9 cellular contexts compared by ENCODE assay signal in the genomic region with DNA sequence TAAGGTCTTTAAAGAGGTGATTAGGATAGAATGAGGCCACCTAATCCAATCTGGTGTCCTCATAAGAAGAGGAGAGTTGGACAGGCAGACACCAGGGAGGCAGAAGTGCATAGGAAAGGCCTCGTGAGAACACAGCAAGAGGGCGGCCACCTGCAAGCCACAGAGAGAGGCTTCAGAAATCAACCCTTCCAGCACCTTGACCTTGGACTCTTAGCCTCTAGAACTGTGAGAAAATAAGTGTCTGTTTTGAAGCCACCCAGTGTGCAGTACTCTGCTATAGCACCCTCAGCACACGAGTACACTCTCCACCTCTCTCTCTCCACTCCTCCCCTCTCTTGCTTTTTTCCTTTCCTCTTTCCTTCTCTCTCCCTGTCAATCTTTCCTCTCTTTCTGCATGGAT. TPM values are rescaled to one million over a fixed set of nuclear protein-coding genes. Genes with fewer than 3 reads are reported as not detected.
DNase-seq lines count a peak whose midpoint lies in the region; ATAC-seq and TF ChIP-seq lines count a peak whose summit lies in the region.
"Had no signal": no experiment of that assay in that cellular context is flagged by ENCODE, and none has a peak within 500 bp of the region (broad histone marks: within the 10 kb centered on the region; RNA-seq: fewer than 3 reads in every experiment).

No MANE protein-coding gene starts in this region.

- no peaks in the 10 kb centered on the region for H4K20me1 ChIP-seq in GM23338 (replicated peaks; ENCODE audit: insufficient read depth)

- H3K27me3 ChIP-seq in Caco-2 (replicated peaks; ENCODE audit: control insufficient read depth, insufficient read depth, low read length), result no peaks in the 10 kb centered on the region
- no peaks in the 10 kb centered on the region for H3K27me3 ChIP-seq in H7 (ENCODE audit: control insufficient read depth, insufficient read depth, low read length)
- H3K27me3 ChIP-seq in GM23338 (ENCODE audit: insufficient read depth), result no peaks in the 10 kb centered on the region

- no peaks in the 10 kb centered on the region for H3K9me3 ChIP-seq in Caco-2

- peak overlapping the region; percentile 77 for H3K27ac Mint-ChIP-seq in activated CD8-positive, alpha-beta memory T cell treated with anti-CD3 and anti-CD28 coated beads, Interleukin-2, amount 10 ng/mL, durations not matched to agents 7 days and 5 days
- peak overlapping the region; percentile 97 for H3K27ac Mint-ChIP-seq in stimulated activated naive B cell treated with anti-CD40 and anti-IgM and Interleukin-4, amounts not matched to agents 10 μg/mL and 1 μg/mL and 100 μg/mL, for 72 hours
- no peak overlapping the region for H3K27ac Mint-ChIP-seq in Caco-2 (ENCODE audit: unreplicated experiment)
- no peak overlapping the region; the same call in 1 of the 2 replicates for H3K27ac Mint-ChIP-seq in GM23338

- no peak overlapping the region for H2AFZ ChIP-seq in GM23338

- intact Hi-C loops in Caco-2 (cut with micrococcal nuclease; ENCODE audit: unreplicated experiment), result no loop called here

- H3F3A ChIP-seq in GM23338 (replicated peaks; ENCODE audit: low read depth), result no peaks in the 10 kb centered on the region

- H3K79me2 ChIP-seq in GM23338 (replicated peaks; ENCODE audit: insufficient read depth), result no peaks in the 10 kb centered on the region

- H3K36me3 Mint-ChIP-seq in activated CD8-positive, alpha-beta memory T cell treated with anti-CD3 and anti-CD28 coated beads, Interleukin-2, amount 10 ng/mL, durations not matched to agents 7 days and 5 days, result peaks cover 78% of the 10 kb centered on the region
- H3K36me3 Mint-ChIP-seq in stimulated activated naive B cell treated with anti-CD40 and anti-IgM and Interleukin-4, amounts not matched to agents 10 μg/mL and 1 μg/mL and 100 μg/mL, for 72 hours, result peaks cover 40 to 69% of the 10 kb centered on the region in 2 donors
- H3K36me3 Mint-ChIP-seq in Caco-2 (ENCODE audit: insufficient read depth, unreplicated experiment) (peaks cover 47% of the 10 kb centered on the region), GM23338 (ENCODE audit: low read depth) (peaks cover 15% of the 10 kb centered on the region)

- no TSS peak for BruUV-seq in Caco-2 (replicated peaks; lab: Mats Ljungman, UMichigan)

- no peak overlapping the region for H3K4me2 ChIP-seq in GM23338

- H3K27me3 Mint-ChIP-seq in activated CD8-positive, alpha-beta memory T cell treated with anti-CD3 and anti-CD28 coated beads, Interleukin-2, amount 10 ng/mL, durations not matched to agents 7 days and 5 days, result no peaks in the 10 kb centered on the region
- H3K27me3 Mint-ChIP-seq in stimulated activated naive B cell treated with anti-CD40 and anti-IgM and Interleukin-4, amounts not matched to agents 10 μg/mL and 1 μg/mL and 100 μg/mL, for 72 hours, result no peaks in the 10 kb centered on the region
- H3K27me3 Mint-ChIP-seq in Caco-2 (ENCODE audit: insufficient read depth, unreplicated experiment) (no peaks in the 10 kb centered on the region), GM23338 (ENCODE audit: insufficient read depth, low read depth, poor library complexity) (peaks cover 2% of the 10 kb centered on the region)

- H3K36me3 ChIP-seq in Caco-2 (ENCODE audit: control insufficient read depth, insufficient read depth, low read length) (no peaks in the 10 kb centered on the region; the same call in none of the 2 replicates), H7 (replicated peaks; ENCODE audit: control insufficient read depth, insufficient read depth, low read length) (peaks cover 6% of the 10 kb centered on the region), GM23338 (ENCODE audit: insufficient read depth) (no peaks in the 10 kb centered on the region)

- peak; percentile 28 for ATAC-seq in activated CD8-positive, alpha-beta memory T cell treated with anti-CD3 and anti-CD28 coated beads, Interleukin-2, amount 10 ng/mL, durations not matched to agents 7 days and 5 days
- ATAC-seq in GM21717 (IDR thresholded peaks at IDR 0.05; ENCODE audit: unreplicated experiment) (peak; percentile 45), GM23338 (no peak)
- peak; percentile 52 to 61 for ATAC-seq in stimulated activated naive B cell treated with anti-CD40 and anti-IgM and Interleukin-4, amounts not matched to agents 10 μg/mL and 1 μg/mL and 100 μg/mL, for 72 hours (replicated peaks)

- CTCF ChIA-PET in activated CD8-positive, alpha-beta memory T cell treated with anti-CD3 and anti-CD28 coated beads, Interleukin-2, amount 10 ng/mL, durations not matched to agents 7 days and 5 days (lab: Charles Lee), result interaction anchor here (2.7 kb wide), 1 partner anchor 16 kb away, joined by 11 read pairs; no protein-coding TSS in a partner anchor
- CTCF ChIA-PET in Caco-2 (lab: Charles Lee), result no interaction called here

- no peak overlapping the region for H3K4me3 ChIP-seq in Caco-2 (ENCODE audit: low read depth, low read length)
- H3K4me3 ChIP-seq in H7 (ENCODE audit: insufficient read depth, low read depth, low read length), result no peak overlapping the region
- no peak overlapping the region for H3K4me3 ChIP-seq in GM23338

- H3K4me1 ChIP-seq in Caco-2 (no peaks in the 10 kb centered on the region), GM23338 (ENCODE audit: insufficient read depth) (no peaks in the 10 kb centered on the region)

- DNase-seq in activated CD8-positive, alpha-beta memory T cell treated with anti-CD3 and anti-CD28 coated beads, Interleukin-2, amount 10 ng/mL, durations not matched to agents 7 days and 5 days, result no peak
- DNase-seq in activated CD8-positive, alpha-beta memory T cell treated with anti-CD3 and anti-CD28 coated beads for 24 hours, result no peak
- DNase-seq in NAMALWA (ENCODE audit: low spot score) (peak; percentile 87), Caco-2 (no peak), H7 (no peak), GM23338 (ENCODE audit: low spot score) (no peak)
- DNase-seq in stimulated activated naive B cell treated with anti-CD40 and anti-IgM and Interleukin-4, amounts not matched to agents 10 μg/mL and 1 μg/mL and 100 μg/mL, for 72 hours, result no peak
- DNase-seq: activated CD4-positive, alpha-beta T cell treated with anti-CD3 and anti-CD28 coated beads for 48 hours had no signal

- peaks cover 44% of the 10 kb centered on the region for H3K4me1 Mint-ChIP-seq in activated CD8-positive, alpha-beta memory T cell treated with anti-CD3 and anti-CD28 coated beads, Interleukin-2, amount 10 ng/mL, durations not matched to agents 7 days and 5 days
- H3K4me1 Mint-ChIP-seq in stimulated activated naive B cell treated with anti-CD40 and anti-IgM and Interleukin-4, amounts not matched to agents 10 μg/mL and 1 μg/mL and 100 μg/mL, for 72 hours, result peaks cover 50 to 66% of the 10 kb centered on the region in 2 donors
- peaks cover 8% of the 10 kb centered on the region for H3K4me1 Mint-ChIP-seq in Caco-2 (ENCODE audit: low read depth, unreplicated experiment)
- H3K4me1 Mint-ChIP-seq in GM23338, result no peaks in the 10 kb centered on the region

- no peak overlapping the region for H3K4me3 Mint-ChIP-seq in activated CD8-positive, alpha-beta memory T cell treated with anti-CD3 and anti-CD28 coated beads, Interleukin-2, amount 10 ng/mL, durations not matched to agents 7 days and 5 days
- peak overlapping the region; percentile 45 to 65 for H3K4me3 Mint-ChIP-seq in stimulated activated naive B cell treated with anti-CD40 and anti-IgM and Interleukin-4, amounts not matched to agents 10 μg/mL and 1 μg/mL and 100 μg/mL, for 72 hours
- H3K4me3 Mint-ChIP-seq in Caco-2 (ENCODE audit: unreplicated experiment), result no peak overlapping the region
- H3K4me3 Mint-ChIP-seq in GM23338, result no peak overlapping the region

- POLR2A ChIA-PET in Caco-2 (lab: Charles Lee), result no interaction called here

- H3K27ac ChIP-seq in GM23338 (ENCODE audit: low read depth), result no peak overlapping the region

- no peaks in the 10 kb centered on the region for H3K9me3 Mint-ChIP-seq in activated CD8-positive, alpha-beta memory T cell treated with anti-CD3 and anti-CD28 coated beads, Interleukin-2, amount 10 ng/mL, durations not matched to agents 7 days and 5 days (ENCODE audit: low read depth)
- peaks cover 2 to 4% of the 10 kb centered on the region in 2 donors for H3K9me3 Mint-ChIP-seq in stimulated activated naive B cell treated with anti-CD40 and anti-IgM and Interleukin-4, amounts not matched to agents 10 μg/mL and 1 μg/mL and 100 μg/mL, for 72 hours
- H3K9me3 Mint-ChIP-seq in Caco-2 (ENCODE audit: unreplicated experiment), result no peaks in the 10 kb centered on the region
- no peaks in the 10 kb centered on the region for H3K9me3 Mint-ChIP-seq in GM23338

- no peaks in the 10 kb centered on the region for H3K9me2 ChIP-seq in GM23338 (ENCODE audit: insufficient read depth)

- TF ChIP-seq CTCF in Caco-2 (IDR thresholded peaks at IDR 0.05; ENCODE audit: insufficient read depth in 1 of 2, low read depth in 1 of 2, low read length in 1 of 2, severe bottlenecking in 1 of 2, unreplicated experiment in 1 of 2) (no peak), GM23338 (conservative IDR thresholded peaks at IDR 0.05; ENCODE audit: low read depth in 2 of 2) (no peak)

TF ChIP-seq in GM23338, 12 proteins besides CTCF, POLR2A, EP300 and RAD21 (continues in another document):
- TF ChIP-seq CREB1 (CRISPR knock-in tag; IDR thresholded peaks at IDR 0.05; ENCODE audit: low read depth), result no peak
- no peak for TF ChIP-seq POLR2AphosphoS5 (IDR thresholded peaks at IDR 0.05; ENCODE audit: low read depth)
- TF ChIP-seq JUNB (IDR thresholded peaks at IDR 0.05; ENCODE audit: unreplicated experiment), result no peak

RNA-seq across cellular contexts. Expression of gene NIPAL4, which starts 26.8 kb away (rescaled TPM):
- under 1 TPM in 1 of 2 experiments, not detected in 1; 0.37 TPM for total RNA-seq in activated CD8-positive, alpha-beta memory T cell treated with anti-CD3 and anti-CD28 coated beads, Interleukin-2, amount 10 ng/mL, durations not matched to agents 7 days and 5 days
- 0.81 and 0.86 TPM in 2 replicates for total RNA-seq in Caco-2 (2022)
- not detected in 2 replicates for total RNA-seq in H7 (2014; rRNA removed; shearing (Covaris generic))
- total RNA-seq in GM23338 (2014; rRNA removed; shearing (Covaris generic)), result 0.21 and 0.27 TPM in 2 replicates
- polyA plus RNA-seq in GM23338 (2016; fragmentation: Nextera tagmentation; extraction: Ambion mirVana), result 0.10 TPM in 1 of 2 replicates, not detected in the other

Comparison
In these comparisons a context has a peak if more than half of its experiments do, and no peak if none do; other contexts are left out.
1. H3K27ac Mint-ChIP-seq: peak in activated CD8-positive, alpha-beta memory T cell treated with anti-CD3 and anti-CD28 coated beads, Interleukin-2, amount 10 ng/mL, durations not matched to agents 7 days and 5 days (single experiment) and stimulated activated naive B cell treated with anti-CD40 and anti-IgM and Interleukin-4, amounts not matched to agents 10 μg/mL and 1 μg/mL and 100 μg/mL, for 72 hours (single experiment); none in Caco-2 (single experiment) and GM23338 (single experiment).
2. H3K4me3 Mint-ChIP-seq: peak in stimulated activated naive B cell treated with anti-CD40 and anti-IgM and Interleukin-4, amounts not matched to agents 10 μg/mL and 1 μg/mL and 100 μg/mL, for 72 hours (2 of 2); none in activated CD8-positive, alpha-beta memory T cell treated with anti-CD3 and anti-CD28 coated beads, Interleukin-2, amount 10 ng/mL, durations not matched to agents 7 days and 5 days (single experiment), Caco-2 (single experiment) and GM23338 (single experiment).